ENCODE assay signal across 8 cellular contexts in genomic region chr1:21869620-21870121, GRCh38. TPM values are rescaled to one million over a fixed set of nuclear protein-coding genes. Genes with fewer than 3 reads are reported as not detected.
DNase-seq lines count a peak whose midpoint lies in the region; ATAC-seq lines count a peak whose summit lies in the region.

No MANE protein-coding gene starts in this region.

- DNase-seq in C1 segment of cervical spinal cord (lab: John Stamatoyannopoulos, UW) (peak in 11 of 14 donors; percentile 10 to 67 (median 55)), NCI-H2107 treated with DMSO at 0.1 percent for 48 hours (lab: John Stamatoyannopoulos, UW; ENCODE audit: unreplicated experiment) (peak; percentile 66), dermis microvascular lymphatic vessel endothelial cell (ENCODE audit: low read depth in 2 of 2) (peak; percentile 45 to 83), OCI-M2 (lab: John Stamatoyannopoulos, UW; ENCODE audit: unreplicated experiment) (no peak), SKM-1 (lab: John Stamatoyannopoulos, UW; ENCODE audit: unreplicated experiment) (no peak)

- ATAC-seq in HG03521 (IDR thresholded peaks at IDR 0.05; ENCODE audit: unreplicated experiment) = no peak
- no peak for ATAC-seq in HG03175 (IDR thresholded peaks at IDR 0.05; ENCODE audit: unreplicated experiment)

- H3K4me1 ChIP-seq in muscle layer of colon (ENCODE audit: insufficient read depth, low read length) = peaks cover 21% of the 10 kb centered on the region

- H3K27me3 ChIP-seq in muscle layer of colon (ENCODE audit: control insufficient read depth in 1 of 2, insufficient read depth in 2 of 2, low read length in 2 of 2) = no peaks in the 10 kb centered on the region

- peaks cover 87% of the 10 kb centered on the region for H3K36me3 ChIP-seq in muscle layer of colon (ENCODE audit: insufficient read depth, low read length)

- H3K27ac ChIP-seq in muscle layer of colon (ENCODE audit: low read depth, low read length) = peak overlapping the region; percentile 71

- H3K4me3 ChIP-seq in muscle layer of colon (ENCODE audit: low read depth in 1 of 2, low read length in 2 of 2) = no peak overlapping the region

- peak overlapping the region; percentile 47 for H3K9ac ChIP-seq in muscle layer of colon (ENCODE audit: low read length)

- H3K9me3 ChIP-seq in muscle layer of colon (ENCODE audit: low read length) = no peaks in the 10 kb centered on the region

RNA-seq across cellular contexts. Expression of gene LDLRAD2, which starts 57.6 kb away (rescaled TPM):
- total RNA-seq in dermis microvascular lymphatic vessel endothelial cell = 0.13 TPM in 1 of 2 replicates, not detected in the other

Comparison
In these comparisons a context has a peak if more than half of its experiments do, and no peak if none do; other contexts are left out.
1. DNase-seq: peak in C1 segment of cervical spinal cord (11 of 14), NCI-H2107 treated with DMSO at 0.1 percent for 48 hours (single experiment) and dermis microvascular lymphatic vessel endothelial cell (2 of 2); none in OCI-M2 (single experiment) and SKM-1 (single experiment).